ENCODE assay signal across 2 cellular contexts in genomic region chrX:24479924-24480722, GRCh38.
TF ChIP-seq lines count a peak whose summit lies in the region.

No MANE protein-coding gene starts in this region.

TF ChIP-seq in liver, 16 proteins besides CTCF, POLR2A, EP300 and RAD21 (continued from another document):
- no peak for TF ChIP-seq MAX (IDR thresholded peaks at IDR 0.05)
- no peak for TF ChIP-seq REST (IDR thresholded peaks at IDR 0.05)
- TF ChIP-seq TAF1 (conservative IDR thresholded peaks at IDR 0.05), result no peak
- TF ChIP-seq EGR1 (IDR thresholded peaks at IDR 0.05; ENCODE audit: low read depth in 2 of 2), result no peak
- TF ChIP-seq NR2F2 (IDR thresholded peaks at IDR 0.05), result no peak
- TF ChIP-seq JUND (IDR thresholded peaks at IDR 0.05), result no peak
- no peak for TF ChIP-seq RXRA (IDR thresholded peaks at IDR 0.05)
- TF ChIP-seq ZBTB33 (IDR thresholded peaks at IDR 0.05), result no peak

TF ChIP-seq in HepG2, 621 proteins besides CTCF, POLR2A, EP300 and RAD21:
- TF ChIP-seq ZNF318 (CRISPR knock-in tag; IDR thresholded peaks at IDR 0.05) (no peak), NAIF1 (CRISPR knock-in tag; IDR thresholded peaks at IDR 0.05; ENCODE audit: borderline replicate concordance) (no peak), HINFP (CRISPR knock-in tag; IDR thresholded peaks at IDR 0.05; ENCODE audit: low read depth) (no peak), FOXK2 (IDR thresholded peaks at IDR 0.05) (no peak), ATRX (CRISPR knock-in tag; IDR thresholded peaks at IDR 0.05; ENCODE audit: borderline replicate concordance) (no peak), ZNF547 (CRISPR knock-in tag; IDR thresholded peaks at IDR 0.05) (no peak), ZNF30 (CRISPR knock-in tag; IDR thresholded peaks at IDR 0.05) (no peak), ETV5 (CRISPR knock-in tag; IDR thresholded peaks at IDR 0.05; ENCODE audit: borderline replicate concordance) (no peak)
TF ChIP-seq in HepG2: peak in this region for 0.
